Comparison of ENCODE assay signal across 1 cellular context in the genomic region with DNA sequence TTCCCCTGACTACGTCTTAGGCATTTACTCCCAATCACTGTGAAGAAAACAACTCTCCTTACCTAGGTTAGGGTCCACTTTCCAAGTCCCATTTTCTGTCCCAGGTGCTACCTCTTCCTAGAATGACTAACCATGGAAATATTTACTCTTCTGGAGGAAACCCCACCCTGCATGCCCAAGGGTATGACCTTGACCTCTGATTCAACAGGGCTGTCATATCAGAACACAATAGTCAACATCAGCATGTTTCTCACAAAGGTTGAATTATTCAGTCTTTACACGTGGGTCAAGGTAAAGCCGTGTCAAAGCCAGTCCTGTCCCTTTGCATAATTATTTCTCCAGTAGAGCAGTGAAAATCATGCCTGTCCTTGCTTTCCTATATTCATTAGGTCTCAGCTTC.
A peak's percentile ranks its signal among the peaks of the same experiment; 100 is the strongest.
TF ChIP-seq lines count a peak whose summit lies in the region.

No MANE protein-coding gene starts in this region.

TF ChIP-seq in HepG2, 621 proteins besides CTCF, POLR2A, EP300 and RAD21 (continued from another document and continues in another):
- TF ChIP-seq, protein P1, sequence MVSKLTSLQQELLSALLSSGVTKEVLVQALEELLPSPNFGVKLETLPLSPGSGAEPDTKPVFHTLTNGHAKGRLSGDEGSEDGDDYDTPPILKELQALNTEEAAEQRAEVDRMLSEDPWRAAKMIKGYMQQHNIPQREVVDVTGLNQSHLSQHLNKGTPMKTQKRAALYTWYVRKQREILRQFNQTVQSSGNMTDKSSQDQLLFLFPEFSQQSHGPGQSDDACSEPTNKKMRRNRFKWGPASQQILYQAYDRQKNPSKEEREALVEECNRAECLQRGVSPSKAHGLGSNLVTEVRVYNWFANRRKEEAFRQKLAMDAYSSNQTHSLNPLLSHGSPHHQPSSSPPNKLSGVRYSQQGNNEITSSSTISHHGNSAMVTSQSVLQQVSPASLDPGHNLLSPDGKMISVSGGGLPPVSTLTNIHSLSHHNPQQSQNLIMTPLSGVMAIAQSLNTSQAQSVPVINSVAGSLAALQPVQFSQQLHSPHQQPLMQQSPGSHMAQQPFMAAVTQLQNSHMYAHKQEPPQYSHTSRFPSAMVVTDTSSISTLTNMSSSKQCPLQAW (CRISPR knock-in tag; IDR thresholded peaks at IDR 0.05), result 0 out of 2 replicates have a peak, but pooled peaks have one; percentile 23
- TF ChIP-seq SP140L (CRISPR knock-in tag; IDR thresholded peaks at IDR 0.05; ENCODE audit: borderline replicate concordance) (no peak), JUND (CRISPR knock-in tag; IDR thresholded peaks at IDR 0.05) (peak; percentile 77; the same call in 1 of the 2 replicates), ZNF589 (CRISPR knock-in tag; conservative IDR thresholded peaks at IDR 0.05) (no peak), ZBTB42 (CRISPR knock-in tag; IDR thresholded peaks at IDR 0.05) (no peak), PPARG (CRISPR knock-in tag; conservative IDR thresholded peaks at IDR 0.05) (0 out of 2 replicates have a peak, but pooled peaks have one; percentile 35), MLXIP (CRISPR knock-in tag; IDR thresholded peaks at IDR 0.05; ENCODE audit: borderline replicate concordance) (no peak), ZNF224 (CRISPR knock-in tag; IDR thresholded peaks at IDR 0.05) (no peak), NONO (IDR thresholded peaks at IDR 0.05) (no peak), NONO (CRISPR knock-in tag; conservative IDR thresholded peaks at IDR 0.05) (no peak), IKZF4 (CRISPR knock-in tag; IDR thresholded peaks at IDR 0.05; ENCODE audit: borderline replicate concordance, low read depth, not compliant biosample characterization) (no peak), ISL2 (CRISPR knock-in tag; IDR thresholded peaks at IDR 0.05) (no peak), JUNB (CRISPR knock-in tag; IDR thresholded peaks at IDR 0.05; ENCODE audit: borderline replicate concordance) (no peak; the same call in 1 of the 2 replicates), ZBTB10 (CRISPR knock-in tag; IDR thresholded peaks at IDR 0.05; ENCODE audit: borderline replicate concordance) (no peak), ESRRA (CRISPR knock-in tag; IDR thresholded peaks at IDR 0.05; ENCODE audit: low read depth) (peak; percentile 90), GATAD2A (CRISPR knock-in tag; IDR thresholded peaks at IDR 0.05) (peak; percentile 71), EZH2 (conservative IDR thresholded peaks at IDR 0.05; ENCODE audit: low read depth, low read length) (no peak), CCAR2 (optimal IDR thresholded peaks at IDR 0.05; ENCODE audit: low read depth, low read length) (no peak), E2F2 (CRISPR knock-in tag; IDR thresholded peaks at IDR 0.05; ENCODE audit: borderline replicate concordance) (no peak), PREB (CRISPR knock-in tag; IDR thresholded peaks at IDR 0.05) (no peak), FOXA1 (IDR thresholded peaks at IDR 0.05) (no peak), FOXA1 (CRISPR knock-in tag; IDR thresholded peaks at IDR 0.05) (peak; percentile 73), MIER3 (CRISPR knock-in tag; IDR thresholded peaks at IDR 0.05; ENCODE audit: borderline replicate concordance) (0 out of 2 replicates have a peak, but pooled peaks have one; percentile 10)
- TF ChIP-seq, protein P2, sequence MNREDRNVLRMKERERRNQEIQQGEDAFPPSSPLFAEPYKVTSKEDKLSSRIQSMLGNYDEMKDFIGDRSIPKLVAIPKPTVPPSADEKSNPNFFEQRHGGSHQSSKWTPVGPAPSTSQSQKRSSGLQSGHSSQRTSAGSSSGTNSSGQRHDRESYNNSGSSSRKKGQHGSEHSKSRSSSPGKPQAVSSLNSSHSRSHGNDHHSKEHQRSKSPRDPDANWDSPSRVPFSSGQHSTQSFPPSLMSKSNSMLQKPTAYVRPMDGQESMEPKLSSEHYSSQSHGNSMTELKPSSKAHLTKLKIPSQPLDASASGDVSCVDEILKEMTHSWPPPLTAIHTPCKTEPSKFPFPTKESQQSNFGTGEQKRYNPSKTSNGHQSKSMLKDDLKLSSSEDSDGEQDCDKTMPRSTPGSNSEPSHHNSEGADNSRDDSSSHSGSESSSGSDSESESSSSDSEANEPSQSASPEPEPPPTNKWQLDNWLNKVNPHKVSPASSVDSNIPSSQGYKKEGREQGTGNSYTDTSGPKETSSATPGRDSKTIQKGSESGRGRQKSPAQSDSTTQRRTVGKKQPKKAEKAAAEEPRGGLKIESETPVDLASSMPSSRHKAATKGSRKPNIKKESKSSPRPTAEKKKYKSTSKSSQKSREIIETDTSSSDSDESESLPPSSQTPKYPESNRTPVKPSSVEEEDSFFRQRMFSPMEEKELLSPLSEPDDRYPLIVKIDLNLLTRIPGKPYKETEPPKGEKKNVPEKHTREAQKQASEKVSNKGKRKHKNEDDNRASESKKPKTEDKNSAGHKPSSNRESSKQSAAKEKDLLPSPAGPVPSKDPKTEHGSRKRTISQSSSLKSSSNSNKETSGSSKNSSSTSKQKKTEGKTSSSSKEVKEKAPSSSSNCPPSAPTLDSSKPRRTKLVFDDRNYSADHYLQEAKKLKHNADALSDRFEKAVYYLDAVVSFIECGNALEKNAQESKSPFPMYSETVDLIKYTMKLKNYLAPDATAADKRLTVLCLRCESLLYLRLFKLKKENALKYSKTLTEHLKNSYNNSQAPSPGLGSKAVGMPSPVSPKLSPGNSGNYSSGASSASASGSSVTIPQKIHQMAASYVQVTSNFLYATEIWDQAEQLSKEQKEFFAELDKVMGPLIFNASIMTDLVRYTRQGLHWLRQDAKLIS (CRISPR knock-in tag; IDR thresholded peaks at IDR 0.05), result no peak
- TF ChIP-seq, protein P3, sequence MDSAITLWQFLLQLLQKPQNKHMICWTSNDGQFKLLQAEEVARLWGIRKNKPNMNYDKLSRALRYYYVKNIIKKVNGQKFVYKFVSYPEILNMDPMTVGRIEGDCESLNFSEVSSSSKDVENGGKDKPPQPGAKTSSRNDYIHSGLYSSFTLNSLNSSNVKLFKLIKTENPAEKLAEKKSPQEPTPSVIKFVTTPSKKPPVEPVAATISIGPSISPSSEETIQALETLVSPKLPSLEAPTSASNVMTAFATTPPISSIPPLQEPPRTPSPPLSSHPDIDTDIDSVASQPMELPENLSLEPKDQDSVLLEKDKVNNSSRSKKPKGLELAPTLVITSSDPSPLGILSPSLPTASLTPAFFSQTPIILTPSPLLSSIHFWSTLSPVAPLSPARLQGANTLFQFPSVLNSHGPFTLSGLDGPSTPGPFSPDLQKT (CRISPR knock-in tag; IDR thresholded peaks at IDR 0.05; ENCODE audit: borderline replicate concordance), result no peak
- TF ChIP-seq, protein P4, sequence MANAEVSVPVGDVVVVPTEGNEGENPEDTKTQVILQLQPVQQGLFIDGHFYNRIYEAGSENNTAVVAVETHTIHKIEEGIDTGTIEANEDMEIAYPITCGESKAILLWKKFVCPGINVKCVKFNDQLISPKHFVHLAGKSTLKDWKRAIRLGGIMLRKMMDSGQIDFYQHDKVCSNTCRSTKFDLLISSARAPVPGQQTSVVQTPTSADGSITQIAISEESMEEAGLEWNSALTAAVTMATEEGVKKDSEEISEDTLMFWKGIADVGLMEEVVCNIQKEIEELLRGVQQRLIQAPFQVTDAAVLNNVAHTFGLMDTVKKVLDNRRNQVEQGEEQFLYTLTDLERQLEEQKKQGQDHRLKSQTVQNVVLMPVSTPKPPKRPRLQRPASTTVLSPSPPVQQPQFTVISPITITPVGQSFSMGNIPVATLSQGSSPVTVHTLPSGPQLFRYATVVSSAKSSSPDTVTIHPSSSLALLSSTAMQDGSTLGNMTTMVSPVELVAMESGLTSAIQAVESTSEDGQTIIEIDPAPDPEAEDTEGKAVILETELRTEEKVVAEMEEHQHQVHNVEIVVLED (CRISPR knock-in tag; IDR thresholded peaks at IDR 0.05; ENCODE audit: borderline replicate concordance), result no peak
- TF ChIP-seq, protein P5, sequence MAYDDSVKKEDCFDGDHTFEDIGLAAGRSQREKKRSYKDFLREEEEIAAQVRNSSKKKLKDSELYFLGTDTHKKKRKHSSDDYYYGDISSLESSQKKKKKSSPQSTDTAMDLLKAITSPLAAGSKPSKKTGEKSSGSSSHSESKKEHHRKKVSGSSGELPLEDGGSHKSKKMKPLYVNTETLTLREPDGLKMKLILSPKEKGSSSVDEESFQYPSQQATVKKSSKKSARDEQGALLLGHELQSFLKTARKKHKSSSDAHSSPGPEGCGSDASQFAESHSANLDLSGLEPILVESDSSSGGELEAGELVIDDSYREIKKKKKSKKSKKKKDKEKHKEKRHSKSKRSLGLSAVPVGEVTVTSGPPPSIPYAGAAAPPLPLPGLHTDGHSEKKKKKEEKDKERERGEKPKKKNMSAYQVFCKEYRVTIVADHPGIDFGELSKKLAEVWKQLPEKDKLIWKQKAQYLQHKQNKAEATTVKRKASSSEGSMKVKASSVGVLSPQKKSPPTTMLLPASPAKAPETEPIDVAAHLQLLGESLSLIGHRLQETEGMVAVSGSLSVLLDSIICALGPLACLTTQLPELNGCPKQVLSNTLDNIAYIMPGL (CRISPR knock-in tag; IDR thresholded peaks at IDR 0.05; ENCODE audit: borderline replicate concordance in 1 of 2, low read depth in 1 of 2), result 0 out of 4 replicates have a peak, but pooled peaks of 1 of the 2 experiments have one; percentile 30
- TF ChIP-seq, protein P6, sequence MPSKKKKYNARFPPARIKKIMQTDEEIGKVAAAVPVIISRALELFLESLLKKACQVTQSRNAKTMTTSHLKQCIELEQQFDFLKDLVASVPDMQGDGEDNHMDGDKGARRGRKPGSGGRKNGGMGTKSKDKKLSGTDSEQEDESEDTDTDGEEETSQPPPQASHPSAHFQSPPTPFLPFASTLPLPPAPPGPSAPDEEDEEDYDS (CRISPR knock-in tag; IDR thresholded peaks at IDR 0.05), result no peak
- TF ChIP-seq, protein P7, sequence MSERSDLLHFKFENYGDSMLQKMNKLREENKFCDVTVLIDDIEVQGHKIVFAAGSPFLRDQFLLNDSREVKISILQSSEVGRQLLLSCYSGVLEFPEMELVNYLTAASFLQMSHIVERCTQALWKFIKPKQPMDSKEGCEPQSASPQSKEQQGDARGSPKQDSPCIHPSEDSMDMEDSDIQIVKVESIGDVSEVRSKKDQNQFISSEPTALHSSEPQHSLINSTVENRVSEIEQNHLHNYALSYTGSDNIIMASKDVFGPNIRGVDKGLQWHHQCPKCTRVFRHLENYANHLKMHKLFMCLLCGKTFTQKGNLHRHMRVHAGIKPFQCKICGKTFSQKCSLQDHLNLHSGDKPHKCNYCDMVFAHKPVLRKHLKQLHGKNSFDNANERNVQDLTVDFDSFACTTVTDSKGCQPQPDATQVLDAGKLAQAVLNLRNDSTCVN (CRISPR knock-in tag; IDR thresholded peaks at IDR 0.05; ENCODE audit: borderline replicate concordance), result peak; percentile 95
- TF ChIP-seq, protein P8, sequence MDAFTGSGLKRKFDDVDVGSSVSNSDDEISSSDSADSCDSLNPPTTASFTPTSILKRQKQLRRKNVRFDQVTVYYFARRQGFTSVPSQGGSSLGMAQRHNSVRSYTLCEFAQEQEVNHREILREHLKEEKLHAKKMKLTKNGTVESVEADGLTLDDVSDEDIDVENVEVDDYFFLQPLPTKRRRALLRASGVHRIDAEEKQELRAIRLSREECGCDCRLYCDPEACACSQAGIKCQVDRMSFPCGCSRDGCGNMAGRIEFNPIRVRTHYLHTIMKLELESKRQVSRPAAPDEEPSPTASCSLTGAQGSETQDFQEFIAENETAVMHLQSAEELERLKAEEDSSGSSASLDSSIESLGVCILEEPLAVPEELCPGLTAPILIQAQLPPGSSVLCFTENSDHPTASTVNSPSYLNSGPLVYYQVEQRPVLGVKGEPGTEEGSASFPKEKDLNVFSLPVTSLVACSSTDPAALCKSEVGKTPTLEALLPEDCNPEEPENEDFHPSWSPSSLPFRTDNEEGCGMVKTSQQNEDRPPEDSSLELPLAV (CRISPR knock-in tag; conservative IDR thresholded peaks at IDR 0.05; ENCODE audit: low read depth), result no peak
